Comparison of ENCODE assay signal across 8 cellular contexts in the genomic region with DNA sequence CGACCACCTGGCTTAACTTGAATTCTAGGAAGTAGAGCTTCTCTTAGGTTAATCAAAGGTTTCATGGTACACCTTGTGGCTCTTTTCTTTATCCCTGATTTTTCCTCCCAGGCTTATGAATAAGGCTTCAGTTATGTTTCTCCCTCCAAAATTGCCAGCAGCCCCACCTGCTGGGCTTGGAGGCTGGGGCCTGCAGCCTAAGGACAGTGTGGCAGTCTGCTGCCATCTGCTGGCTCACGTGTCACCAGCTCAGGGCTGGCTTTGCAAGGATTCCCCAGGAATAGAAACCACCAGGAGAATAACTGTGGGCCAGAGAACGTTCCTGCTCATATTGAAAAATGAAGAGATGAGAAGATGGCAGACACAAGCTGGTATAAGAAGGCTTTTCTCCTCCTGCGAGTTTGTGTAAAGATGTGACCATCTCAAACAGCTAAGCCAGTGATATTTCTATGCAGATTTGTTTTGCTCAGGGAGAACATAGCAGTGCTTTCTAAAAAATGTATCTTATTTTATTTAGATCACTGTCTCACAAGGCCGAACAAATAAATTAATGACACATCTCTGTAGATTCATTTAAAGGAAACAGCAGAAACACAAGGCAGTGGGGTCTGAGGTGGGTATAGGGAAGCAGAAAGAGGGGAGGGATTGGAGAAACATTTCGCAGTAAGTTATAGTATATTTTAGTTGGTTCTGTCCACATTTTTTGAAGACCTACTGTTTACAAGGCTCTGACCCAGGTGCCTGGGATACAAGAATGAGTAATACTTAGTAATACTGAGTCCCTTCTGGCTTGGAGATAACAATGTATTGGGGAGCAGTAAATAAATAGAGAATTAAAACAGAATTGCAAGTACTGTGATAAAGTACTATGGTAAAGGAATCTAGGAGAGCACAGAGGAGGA.
A peak's percentile ranks its signal among the peaks of the same experiment; 100 is the strongest.
DNase-seq lines count a peak whose midpoint lies in the region; ATAC-seq and TF ChIP-seq lines count a peak whose summit lies in the region.

No MANE protein-coding gene starts in this region.

- ATAC-seq in GM19043 (IDR thresholded peaks at IDR 0.05; ENCODE audit: low read depth, unreplicated experiment): peak; percentile 75
- ATAC-seq in HG03378 (IDR thresholded peaks at IDR 0.05; ENCODE audit: unreplicated experiment): peak; percentile 58

- DNase-seq in AG10803 (ENCODE audit: low read depth): peak; percentile 84
- DNase-seq in NCI-H345 treated with DMSO at 0.1 percent for 48 hours (lab: John Stamatoyannopoulos, UW; ENCODE audit: unreplicated experiment): peak; percentile 67
- peak; percentile 36 to 57 (median 48) for DNase-seq in activated CD4-positive, CD25-positive, alpha-beta regulatory T cell (lab: John Stamatoyannopoulos, UW)
- peak in 60 of 61 donors; percentile 28 to 95 (median 82) for DNase-seq in caudate nucleus (lab: John Stamatoyannopoulos, UW)
- DNase-seq in kidney epithelial cell (ENCODE audit: low read depth): peak; percentile 42
- peak; percentile 77 to 79 for DNase-seq in stimulated activated CD4-positive, alpha-beta T cell treated with anti-CD3 and anti-CD28 coated beads, Interleukin-2, amount 100 ng/mL, for 24 hours

- no peak overlapping the region for H3K4me3 ChIP-seq in AG10803 (ENCODE audit: low read length)
- no peak overlapping the region for H3K4me3 ChIP-seq in kidney epithelial cell (ENCODE audit: low read depth, low read length)

- peak overlapping the region; percentile 81 for H3K27ac ChIP-seq in caudate nucleus (ENCODE audit: low read depth, low read length)

- no peaks in the 10 kb centered on the region for H3K27me3 ChIP-seq in kidney epithelial cell (ENCODE audit: control insufficient read depth, insufficient read depth, low read length)

- H3K36me3 ChIP-seq in kidney epithelial cell (ENCODE audit: control insufficient read depth, insufficient read depth, low read length): no peaks in the 10 kb centered on the region

- TF ChIP-seq CTCF in AG10803 (conservative IDR thresholded peaks at IDR 0.05; ENCODE audit: low read length) (peak; percentile 100), kidney epithelial cell (IDR thresholded peaks at IDR 0.05; ENCODE audit: insufficient read depth, low read length, poor library complexity, severe bottlenecking) (peak; percentile 100)
